ENCODE assay signal across 21 cellular contexts in genomic region chr7:128781126-128781525, GRCh38. TPM values are rescaled to one million over a fixed set of nuclear protein-coding genes. Genes with fewer than 3 reads are reported as not detected.
DNase-seq lines count a peak whose midpoint lies in the region; ATAC-seq, FAIRE-seq and TF ChIP-seq lines count a peak whose summit lies in the region.
"Had no signal": no experiment of that assay in that cellular context is flagged by ENCODE, and none has a peak within 500 bp of the region (broad histone marks: within the 10 kb centered on the region; RNA-seq: fewer than 3 reads in every experiment).

No MANE protein-coding gene starts in this region.

- TF ChIP-seq CTCF in astrocyte (IDR thresholded peaks at IDR 0.05; ENCODE audit: insufficient read depth, low read depth, low read length) (no peak), gastroesophageal sphincter (IDR thresholded peaks at IDR 0.05) (peak in 2 of 4 experiments; percentile 7 to 11), smooth muscle cell (IDR thresholded peaks at IDR 0.05; ENCODE audit: borderline replicate concordance, insufficient read depth, poor library complexity, severe bottlenecking) (no peak)

- H3K27me3 Mint-ChIP-seq in astrocyte (ENCODE audit: low read depth, unreplicated experiment) = no peaks in the 10 kb centered on the region

- H4K20me1 ChIP-seq in astrocyte (ENCODE audit: insufficient read depth, low read length) (no peaks in the 10 kb centered on the region), smooth muscle cell (ENCODE audit: low read depth) (no peaks in the 10 kb centered on the region)

- FAIRE-seq in astrocyte (lab: Jason Lieb, UNC) = no peak

- no peak overlapping the region for H3K4me3 Mint-ChIP-seq in astrocyte (ENCODE audit: unreplicated experiment)
- H3K4me3 Mint-ChIP-seq: activated naive CD8-positive, alpha-beta T cell treated with anti-CD3 and anti-CD28 coated beads, Interleukin-2, amount 10 ng/mL, durations not matched to agents 7 days and 5 days; GM23338; immature natural killer cell; T-helper 2 cell treated with Interferon-gamma antibody and Interleukin-4, amounts not matched to agents 5 μg/mL and 100 μg/mL, for 36 hours had no signal

- H3K36me3 ChIP-seq in astrocyte (ENCODE audit: insufficient read depth, low read length) = no peaks in the 10 kb centered on the region
- no peaks in the 10 kb centered on the region for H3K36me3 ChIP-seq in gastroesophageal sphincter
- H3K36me3 ChIP-seq in smooth muscle cell (ENCODE audit: low read depth) = no peaks in the 10 kb centered on the region
- H3K36me3 ChIP-seq: neutrophil had no signal

- TF ChIP-seq EP300 in gastroesophageal sphincter (IDR thresholded peaks at IDR 0.05) = no peak

- H2AFZ ChIP-seq in astrocyte (ENCODE audit: low read depth, low read length) (no peak overlapping the region), smooth muscle cell (ENCODE audit: low read depth) (no peak overlapping the region)
- H2AFZ ChIP-seq: GM23338 had no signal

- no peak overlapping the region for H3K27ac ChIP-seq in astrocyte (ENCODE audit: low read depth, low read length)
- H3K27ac ChIP-seq in gastroesophageal sphincter = peak overlapping the region; percentile 86 to 93 (median 92)
- H3K27ac ChIP-seq in smooth muscle cell (ENCODE audit: low read depth) = peak overlapping the region; percentile 4
- H3K27ac ChIP-seq: neutrophil had no signal

- no peak overlapping the region for H3K4me2 ChIP-seq in astrocyte (ENCODE audit: low read length)
- H3K4me2 ChIP-seq in smooth muscle cell = no peak overlapping the region
- H3K4me2 ChIP-seq: GM23338 had no signal

- H3K4me3 ChIP-seq in astrocyte (ENCODE audit: insufficient read depth, low read depth, low read length) = no peak overlapping the region
- no peak overlapping the region for H3K4me3 ChIP-seq in gastroesophageal sphincter
- no peak overlapping the region for H3K4me3 ChIP-seq in smooth muscle cell
- H3K4me3 ChIP-seq: GM23338 had no signal

- no peaks in the 10 kb centered on the region for H3K4me1 Mint-ChIP-seq in astrocyte (ENCODE audit: low read depth, unreplicated experiment)
- H3K4me1 Mint-ChIP-seq: activated naive CD8-positive, alpha-beta T cell treated with anti-CD3 and anti-CD28 coated beads, Interleukin-2, amount 10 ng/mL, durations not matched to agents 7 days and 5 days; immature natural killer cell had no signal

- H3F3A ChIP-seq in smooth muscle cell (ENCODE audit: low read depth) = peaks cover 3% of the 10 kb centered on the region

- peak; percentile 89 for ATAC-seq in gastroesophageal sphincter
- ATAC-seq: GM23338 had no signal

- H3K4me1 ChIP-seq in astrocyte (ENCODE audit: insufficient read depth, low read length) (no peaks in the 10 kb centered on the region), gastroesophageal sphincter (peaks cover 2 to 34% (median 20%) of the 10 kb centered on the region in 3 donors), smooth muscle cell (ENCODE audit: low read depth) (no peaks in the 10 kb centered on the region)

- no peaks in the 10 kb centered on the region for H3K27me3 ChIP-seq in astrocyte (ENCODE audit: insufficient read depth, low read length)
- no peaks in the 10 kb centered on the region for H3K27me3 ChIP-seq in gastroesophageal sphincter
- H3K27me3 ChIP-seq in smooth muscle cell (ENCODE audit: low read depth) = no peaks in the 10 kb centered on the region

- DNase-seq in AG20443 (ENCODE audit: low spot score) (peak; percentile 89), astrocyte (ENCODE audit: low read depth) (peak; percentile 74), smooth muscle cell (lab: John Stamatoyannopoulos, UW; ENCODE audit: unreplicated experiment) (no peak), iPS-NIHi11 (ENCODE audit: low spot score) (no peak), DMS 273 (lab: John Stamatoyannopoulos, UW; ENCODE audit: unreplicated experiment) (no peak), globus pallidus (ENCODE audit: low spot score) (no peak), SKM-1 treated with dmso at 0.1 percent for 144 hours (lab: John Stamatoyannopoulos, UW; ENCODE audit: unreplicated experiment) (no peak)
- DNase-seq: activated CD4-positive, CD25-positive, alpha-beta regulatory T cell; activated CD8-positive, alpha-beta memory T cell treated with anti-CD3 and anti-CD28 coated beads for 24 hours; activated naive CD8-positive, alpha-beta T cell treated with anti-CD3 and anti-CD28 coated beads, Interleukin-2, amount 10 ng/mL, durations not matched to agents 7 days and 5 days; central memory CD4-positive, alpha-beta T cell; effector memory CD4-positive, alpha-beta T cell; GF-D8; immature natural killer cell; NCI-H2029 treated with DMSO at 0.1 percent for 48 hours; stimulated activated CD4-positive, alpha-beta T cell treated with anti-CD3 and anti-CD28 coated beads, Interleukin-2, amount 100 ng/mL, for 24 hours had no signal

- no peaks in the 10 kb centered on the region for H3K9me3 ChIP-seq in astrocyte (ENCODE audit: insufficient read depth, low read depth, low read length)
- peaks cover 0 to 18% (median 0%) of the 10 kb centered on the region in 3 donors for H3K9me3 ChIP-seq in gastroesophageal sphincter
- peaks cover 6% of the 10 kb centered on the region for H3K9me3 ChIP-seq in smooth muscle cell (replicated peaks; ENCODE audit: low read depth)
- H3K9me3 ChIP-seq: neutrophil had no signal

- no peak overlapping the region for H3K27ac Mint-ChIP-seq in astrocyte (ENCODE audit: unreplicated experiment)
- H3K27ac Mint-ChIP-seq: activated naive CD8-positive, alpha-beta T cell treated with anti-CD3 and anti-CD28 coated beads, Interleukin-2, amount 10 ng/mL, durations not matched to agents 7 days and 5 days; GM23338; immature natural killer cell; T-helper 2 cell treated with Interferon-gamma antibody and Interleukin-4, amounts not matched to agents 5 μg/mL and 100 μg/mL, for 36 hours had no signal

- WGBS in gastroesophageal sphincter (ENCODE audit: low coverage in 1 of 2), 2 donors = 40 to 58% methylated on average over 1 to 4 of the region's 5 CpGs
- 93% methylated on average over 5 of the region's 5 CpGs for WGBS in smooth muscle cell (ENCODE audit: low lambda C conversion rate)

- peaks cover 9% of the 10 kb centered on the region for H3K36me3 Mint-ChIP-seq in astrocyte (ENCODE audit: low read depth, unreplicated experiment)

- H3K9me3 Mint-ChIP-seq in astrocyte (ENCODE audit: unreplicated experiment) = peaks cover 20% of the 10 kb centered on the region

- no peak for TF ChIP-seq POLR2A in gastroesophageal sphincter (IDR thresholded peaks at IDR 0.05)

- H3K9ac ChIP-seq in astrocyte (ENCODE audit: low read length) (no peak overlapping the region), smooth muscle cell (ENCODE audit: low read depth) (no peak overlapping the region)

- H3K79me2 ChIP-seq in astrocyte (ENCODE audit: insufficient read depth, low read length) = no peaks in the 10 kb centered on the region
- H3K79me2 ChIP-seq in smooth muscle cell (ENCODE audit: low read depth) = no peaks in the 10 kb centered on the region

RNA-seq across cellular contexts. Expression of gene OPN1SW, which starts 5.5 kb away (rescaled TPM):
- total RNA-seq in astrocyte = not detected in 2 replicates
- not detected for total RNA-seq in gastroesophageal sphincter
- total RNA-seq in smooth muscle cell = not detected in 2 replicates
- polyA plus RNA-seq in smooth muscle cell = 1.7 and 4.0 TPM in 2 replicates
- total RNA-seq: activated naive CD8-positive, alpha-beta T cell treated with anti-CD3 and anti-CD28 coated beads, Interleukin-2, amount 10 ng/mL, durations not matched to agents 7 days and 5 days; GM23338; lung microvascular endothelial cell had no signal
- polyA plus RNA-seq: immature natural killer cell had no signal

RNA-seq across cellular contexts. Expression of gene CCDC136, which starts 10.6 kb away (rescaled TPM):
- total RNA-seq in astrocyte (14.4 and 14.9 TPM in 2 replicates), gastroesophageal sphincter (10 to 100 TPM; 14.5 to 46.9 (median 21.5) TPM), smooth muscle cell (2.7 and 3.2 TPM in 2 replicates)
- polyA plus RNA-seq in smooth muscle cell = 3.1 and 4.7 TPM in 2 replicates

RNA-seq across cellular contexts. Expression of gene CALU, which starts 42.0 kb away (rescaled TPM):
- total RNA-seq in astrocyte (670 and 732 TPM in 2 replicates), gastroesophageal sphincter (100 to 1,000 TPM; 146 to 274 (median 235) TPM), smooth muscle cell (679 and 873 TPM in 2 replicates)
- 605 and 783 TPM in 2 replicates for polyA plus RNA-seq in smooth muscle cell

RNA-seq across cellular contexts. Expression of gene FLNC, which starts 49.1 kb away (rescaled TPM):
- total RNA-seq in astrocyte (308 and 364 TPM in 2 replicates), gastroesophageal sphincter (1,000 to 10,000 TPM in 1 of 4 donors, 100 to 1,000 TPM in 3; 308 to 1,162 (median 401) TPM), smooth muscle cell (26.9 and 34.2 TPM in 2 replicates)
- polyA plus RNA-seq in smooth muscle cell = 31.7 and 38.6 TPM in 2 replicates
- total RNA-seq: activated naive CD8-positive, alpha-beta T cell treated with anti-CD3 and anti-CD28 coated beads, Interleukin-2, amount 10 ng/mL, durations not matched to agents 7 days and 5 days had no signal
- polyA plus RNA-seq: immature natural killer cell had no signal

Comparison
In these comparisons a context has a peak if more than half of its experiments do, and no peak if none do; other contexts are left out.
1. DNase-seq: peak in AG20443 (single experiment) and astrocyte (single experiment); none in smooth muscle cell (single experiment), iPS-NIHi11 (single experiment), DMS 273 (single experiment), globus pallidus (single experiment) and SKM-1 treated with dmso at 0.1 percent for 144 hours (single experiment).